10 cellular contexts compared by ENCODE assay signal in genomic region chr3:45123030-45123429, GRCh38. TPM values are rescaled to one million over a fixed set of nuclear protein-coding genes. Genes with fewer than 3 reads are reported as not detected.
DNase-seq lines count a peak whose midpoint lies in the region; ATAC-seq, FAIRE-seq and TF ChIP-seq lines count a peak whose summit lies in the region.
"Had no signal": no experiment of that assay in that cellular context is flagged by ENCODE, and none has a peak within 500 bp of the region (broad histone marks: within the 10 kb centered on the region; RNA-seq: fewer than 3 reads in every experiment).

No MANE protein-coding gene starts in this region.

- no peak for TF ChIP-seq EP300 in HepG2 (IDR thresholded peaks at IDR 0.05; ENCODE audit: low read depth in 2 of 2, low read length in 2 of 2)
- no peak for TF ChIP-seq EP300 in HepG2 (CRISPR knock-in tag; IDR thresholded peaks at IDR 0.05; ENCODE audit: borderline replicate concordance)

- intact Hi-C loops in HepG2 (cut with micrococcal nuclease; ENCODE audit: unreplicated experiment) (no loop called here), right lobe of liver (cut with DNase I) (no loop called here), vagina (cut with DNase I) (no loop called here)

- DNase-seq in HepG2 (ENCODE audit: low spot score) = no peak
- DNase-seq in right lobe of liver = no peak
- peak; percentile 92 for DNase-seq in epithelial cell of esophagus (ENCODE audit: low read depth)
- no peak for DNase-seq in vagina (ENCODE audit: extremely low spot score in 2 of 2)
- no peak for DNase-seq in activated CD4-positive, CD25-positive, alpha-beta regulatory T cell treated with anti-CD3 and anti-CD28 coated beads, Interleukin-2, amount 50 U/mL, for 72 hours
- no peak for DNase-seq in DMS53 (lab: John Stamatoyannopoulos, UW)
- DNase-seq in SKM-1 (lab: John Stamatoyannopoulos, UW; ENCODE audit: unreplicated experiment) = no peak
- DNase-seq: COR-L47, occipital lobe had no signal

- WGBS in HepG2 (ENCODE audit: low lambda C conversion rate) = 27% methylated on average over 5 of the region's 5 CpGs
- 34% methylated on average over 5 of the region's 5 CpGs for WGBS in right lobe of liver (ENCODE audit: insufficient coverage, low coverage, low lambda C conversion rate, missing lambda C conversion rate)

- H4K20me1 ChIP-seq in HepG2 (ENCODE audit: insufficient read depth, low read length) = no peaks in the 10 kb centered on the region

- TF ChIP-seq RAD21 in HepG2 (CRISPR knock-in tag; IDR thresholded peaks at IDR 0.05) = no peak

- CTCF ChIA-PET in HepG2 (lab: Yijun Ruan, JAX; ENCODE audit: low intra/inter-chr PET ratio, low total read pairs) = no interaction called here

- H3K9ac ChIP-seq in HepG2 (ENCODE audit: insufficient read depth, low read depth, low read length) = no peak overlapping the region
- peak overlapping the region; percentile 7 for H3K9ac ChIP-seq in HUES6 (ENCODE audit: low read length)

- TF ChIP-seq POLR2A in HepG2 (IDR thresholded peaks at IDR 0.05; ENCODE audit: insufficient read depth in 1 of 2, low read depth in 2 of 2, low read length in 2 of 2) = no peak
- no peak for TF ChIP-seq POLR2A in right lobe of liver (IDR thresholded peaks at IDR 0.05)
- TF ChIP-seq POLR2A in vagina (IDR thresholded peaks at IDR 0.05) = no peak

- H3K36me3 ChIP-seq in HepG2 (replicated peaks in 1 of 2; ENCODE audit: control insufficient read depth in 1 of 2, insufficient read depth in 2 of 2, low read length in 2 of 2) = no peaks in the 10 kb centered on the region
- H3K36me3 ChIP-seq in right lobe of liver = no peaks in the 10 kb centered on the region
- peaks cover under 1% of the 10 kb centered on the region; the same call in 1 of the 2 replicates for H3K36me3 ChIP-seq in HUES6 (ENCODE audit: control insufficient read depth, insufficient read depth, low read length)
- H3K36me3 ChIP-seq in vagina = no peaks in the 10 kb centered on the region

- no peak overlapping the region for H3K4me2 ChIP-seq in HepG2 (ENCODE audit: low read depth, low read length)

- no TSS peak for BruUV-seq in HepG2 (replicated peaks; lab: Mats Ljungman, UMichigan)

- H3K27ac ChIP-seq in HepG2 (ENCODE audit: extremely low read length, insufficient read depth, low read length) = no peak overlapping the region
- no peak overlapping the region for H3K27ac ChIP-seq in right lobe of liver
- H3K27ac ChIP-seq in HUES6 (ENCODE audit: low read depth, low read length) = peak overlapping the region; percentile 21; the same call in 1 of the 2 replicates
- peak overlapping the region; percentile 59 for H3K27ac ChIP-seq in vagina

- no peaks in the 10 kb centered on the region for H3K27me3 ChIP-seq in HepG2 (ENCODE audit: control insufficient read depth in 1 of 2, insufficient read depth in 2 of 2, low read length in 2 of 2)
- no peaks in the 10 kb centered on the region for H3K27me3 ChIP-seq in right lobe of liver
- no peaks in the 10 kb centered on the region for H3K27me3 ChIP-seq in HUES6 (ENCODE audit: control insufficient read depth, insufficient read depth, low read length)
- H3K27me3 ChIP-seq in vagina = no peaks in the 10 kb centered on the region

- no peak for FAIRE-seq in HepG2 (lab: Jason Lieb, UNC)

- H3K9me3 ChIP-seq in HepG2 (ENCODE audit: low read length) = no peaks in the 10 kb centered on the region
- no peaks in the 10 kb centered on the region for H3K9me3 ChIP-seq in right lobe of liver
- H3K9me3 ChIP-seq in HUES6 (ENCODE audit: control insufficient read depth, insufficient read depth, low read depth, low read length) = no peaks in the 10 kb centered on the region
- no peaks in the 10 kb centered on the region for H3K9me3 ChIP-seq in vagina

- H2AFZ ChIP-seq in HepG2 (ENCODE audit: low read length) = peak overlapping the region; percentile 34

- in situ Hi-C loops in HepG2 (cut with HindIII; ENCODE audit: extremely low pct_ligation_motif_present, low pct_unique_long_range_greater_than_20kb) = no loop called here

- H3K4me1 ChIP-seq in HepG2 (ENCODE audit: insufficient read depth, low read length) (peaks cover 36% of the 10 kb centered on the region), right lobe of liver (no peaks in the 10 kb centered on the region), HUES6 (ENCODE audit: control insufficient read depth, insufficient read depth, low read length) (peaks cover 11% of the 10 kb centered on the region), vagina (peaks cover 36% of the 10 kb centered on the region)

- TF ChIP-seq CTCF in HepG2 (CRISPR knock-in tag; IDR thresholded peaks at IDR 0.05) (no peak), right lobe of liver (IDR thresholded peaks at IDR 0.05) (no peak), epithelial cell of esophagus (IDR thresholded peaks at IDR 0.05; ENCODE audit: insufficient read depth, low read depth, low read length, missing control alignments) (no peak), vagina (IDR thresholded peaks at IDR 0.05) (no peak)

- H3K79me2 ChIP-seq in HepG2 (ENCODE audit: insufficient read depth, low read length) = no peaks in the 10 kb centered on the region

- ATAC-seq in HepG2 = no peak
- ATAC-seq in right lobe of liver = no peak

- POLR2A ChIA-PET in HepG2 (lab: Yijun Ruan, JAX) = no interaction called here

- H3K4me3 ChIP-seq in HepG2 (replicated peaks in 1 of 3; ENCODE audit: insufficient read depth in 1 of 3, low read depth in 2 of 3, low read length in 3 of 3) (no peak overlapping the region), right lobe of liver (no peak overlapping the region), HUES6 (ENCODE audit: low read depth, low read length) (no peak overlapping the region), epithelial cell of esophagus (ENCODE audit: low read length) (no peak overlapping the region), vagina (no peak overlapping the region)

TF ChIP-seq in HepG2, 621 proteins besides CTCF, POLR2A, EP300 and RAD21:
- TF ChIP-seq SP4 (CRISPR knock-in tag; IDR thresholded peaks at IDR 0.05) = no peak
- no peak for TF ChIP-seq KLF16 (CRISPR knock-in tag; IDR thresholded peaks at IDR 0.05)
- no peak for TF ChIP-seq ZNF784 (CRISPR knock-in tag; IDR thresholded peaks at IDR 0.05; ENCODE audit: borderline replicate concordance)
- TF ChIP-seq SAFB2 (CRISPR knock-in tag; IDR thresholded peaks at IDR 0.05; ENCODE audit: borderline replicate concordance, low read depth) = no peak
- TF ChIP-seq TAF15 (IDR thresholded peaks at IDR 0.05; ENCODE audit: low read depth, low read length, poor library complexity, severe bottlenecking) = no peak
- no peak for TF ChIP-seq MAFG (CRISPR knock-in tag; IDR thresholded peaks at IDR 0.05)
- no peak for TF ChIP-seq CREBL2 (CRISPR knock-in tag; IDR thresholded peaks at IDR 0.05; ENCODE audit: borderline replicate concordance)
- TF ChIP-seq ZNF607 (CRISPR knock-in tag; IDR thresholded peaks at IDR 0.05; ENCODE audit: borderline replicate concordance) = no peak
- TF ChIP-seq SNAPC2 (CRISPR knock-in tag; IDR thresholded peaks at IDR 0.05) = no peak
- TF ChIP-seq SOX5 (CRISPR knock-in tag; IDR thresholded peaks at IDR 0.05; ENCODE audit: borderline replicate concordance) = no peak

RNA-seq across cellular contexts. Expression of gene CDCP1, which starts 23.1 kb away (rescaled TPM):
- total RNA-seq in HepG2 (2016; rRNA removed; fragmentation: Illumina TruSeq; extraction: Trizol) = 0.14 and 0.18 TPM in 2 replicates
- under 0.01 and 0.20 TPM in 2 replicates for total RNA-seq in HepG2 (2016; cell fraction: cytosol; rRNA removed; fragmentation: Illumina TruSeq; extraction: Trizol; ENCODE audit: low read depth)
- total RNA-seq in HepG2 (2016; cell fraction: insoluble cytoplasmic fraction; rRNA removed; fragmentation: Illumina TruSeq; extraction: Trizol) = 0.10 and 0.35 TPM in 2 replicates
- total RNA-seq in HepG2 (2016; cell fraction: membrane; rRNA removed; fragmentation: Illumina TruSeq; extraction: Trizol) = 0.21 and 0.28 TPM in 2 replicates
- total RNA-seq in HepG2 (2016; cell fraction: nucleus; rRNA removed; fragmentation: Illumina TruSeq; extraction: Trizol) = 0.22 and 0.28 TPM in 2 replicates
- polyA plus RNA-seq in HepG2 (2011; rRNA removed) = 0.11 and 0.16 TPM in 2 replicates
- 0.08 and 0.15 TPM in 2 replicates for polyA plus RNA-seq in HepG2 (2011; cell fraction: cytosol; rRNA removed)
- 0.03 and 0.08 TPM in 2 replicates for polyA plus RNA-seq in HepG2 (2011; cell fraction: nucleus; rRNA removed)
- polyA plus RNA-seq in HepG2 (2012) = 0.09 and 0.12 TPM in 2 replicates
- 0.03 and 0.06 TPM in 2 replicates for polyA plus RNA-seq in HepG2 (2016; cell fraction: cytosol; fragmentation: Illumina TruSeq; extraction: Trizol; ENCODE audit: low read depth)
- 0.08 and 0.19 TPM in 2 replicates for polyA plus RNA-seq in HepG2 (2016; cell fraction: insoluble cytoplasmic fraction; fragmentation: Illumina TruSeq; extraction: Trizol; ENCODE audit: low read depth)
- 0.07 and 0.12 TPM in 2 replicates for polyA plus RNA-seq in HepG2 (2016; cell fraction: membrane; fragmentation: Illumina TruSeq; extraction: Trizol; ENCODE audit: low read depth)
- 0.34 and 0.37 TPM in 2 replicates for polyA plus RNA-seq in HepG2 (2016; cell fraction: nucleus; fragmentation: Illumina TruSeq; extraction: Trizol; ENCODE audit: insufficient read depth, low read depth)
- polyA minus RNA-seq in HepG2 (2011; rRNA and poly(A)+ RNA removed; ENCODE audit: low replicate concordance) = 0.42 and 6.4 TPM in 2 replicates
- polyA minus RNA-seq in HepG2 (2011; cell fraction: cytosol; rRNA and poly(A)+ RNA removed) = 0.10 and 0.18 TPM in 2 replicates
- 0.12 and 0.13 TPM in 2 replicates for polyA minus RNA-seq in HepG2 (2011; cell fraction: nucleus; rRNA and poly(A)+ RNA removed)
- total RNA-seq in right lobe of liver = 1 to 10 TPM in 1 of 6 experiments, under 1 TPM in 5; 0.31 to 2.7 (median 0.83) TPM
- 27.5 TPM for total RNA-seq in vagina

Comparison
In these comparisons a context has a peak if more than half of its experiments do, and no peak if none do; other contexts are left out.
1. H3K27ac ChIP-seq: peak in HUES6 (single experiment) and vagina (single experiment); none in HepG2 (single experiment) and right lobe of liver (0 of 3).